ENCODE assay signal across 26 cellular contexts in genomic region chrX:145563159-145563558, GRCh38.
"Had no signal": no experiment of that assay in that cellular context is flagged by ENCODE, and none has a peak within 500 bp of the region (broad histone marks: within the 10 kb centered on the region; RNA-seq: fewer than 3 reads in every experiment).

No MANE protein-coding gene starts in this region.

- H3K36me3 ChIP-seq: colonic mucosa, esophagus squamous epithelium, gastrocnemius medialis, heart right ventricle, left lung, lower lobe of right lung had no signal

- H3K9me3 ChIP-seq: colonic mucosa, esophagus squamous epithelium, gastrocnemius medialis, left lung, lower lobe of right lung, mucosa of descending colon had no signal

- H3K4me1 Mint-ChIP-seq: endodermal cell, immature natural killer cell, mesothelial cell of epicardium, naive B cell had no signal

- H3K27me3 Mint-ChIP-seq: dendritic cell treated with granulocyte-macrophage colony-stimulating factor and Interleukin-4, amounts not matched to agents 40 ng/mL and 50 ng/mL, for 4 days; effector memory CD8-positive, alpha-beta T cell; naive B cell had no signal

- DNase-seq: colonic mucosa; cortex of kidney; effector CD8-positive, alpha-beta T cell; effector memory CD8-positive, alpha-beta T cell; endodermal cell; erythroblast; esophagus squamous epithelium; foreskin fibroblast; foreskin melanocyte; gastrocnemius medialis; glutamatergic neuron; head of caudate nucleus; heart right ventricle; hippocampal formation; immature natural killer cell; left cardiac atrium; left lung; left ventricle myocardium superior; lower lobe of right lung; mesenchymal stem cell; mucosa of descending colon; naive B cell had no signal

- ATAC-seq: effector memory CD8-positive, alpha-beta T cell; esophagus mucosa; gastrocnemius medialis; heart right ventricle; left cardiac atrium; left lung; left ventricle myocardium superior; lower lobe of right lung; mucosa of descending colon had no signal

- H3K27me3 ChIP-seq: colonic mucosa, esophagus squamous epithelium, gastrocnemius medialis, heart right ventricle, left lung had no signal

- H3K4me3 ChIP-seq: colonic mucosa, esophagus squamous epithelium, gastrocnemius medialis, heart right ventricle, left lung, lower lobe of right lung, mucosa of descending colon had no signal

- H3K4me1 ChIP-seq: colonic mucosa, esophagus squamous epithelium, gastrocnemius medialis, heart right ventricle, left lung, lower lobe of right lung had no signal

- H3K36me3 Mint-ChIP-seq: immature natural killer cell, mesothelial cell of epicardium, naive B cell had no signal

- H3K27ac ChIP-seq: colonic mucosa, epithelial cell of prostate, esophagus squamous epithelium, gastrocnemius medialis, heart right ventricle, left lung, lower lobe of right lung had no signal

- H3K27ac Mint-ChIP-seq: dendritic cell treated with granulocyte-macrophage colony-stimulating factor and Interleukin-4, amounts not matched to agents 40 ng/mL and 50 ng/mL, for 4 days; effector memory CD8-positive, alpha-beta T cell; endodermal cell; immature natural killer cell; mesothelial cell of epicardium; naive B cell had no signal

- H3K4me3 Mint-ChIP-seq: dendritic cell treated with granulocyte-macrophage colony-stimulating factor and Interleukin-4, amounts not matched to agents 40 ng/mL and 50 ng/mL, for 4 days; effector memory CD8-positive, alpha-beta T cell; endodermal cell; immature natural killer cell; mesothelial cell of epicardium; naive B cell had no signal
